ENCODE assay signal across 3 cellular contexts in genomic region chr10:47325303-47326291, GRCh38.
TF ChIP-seq lines count a peak whose summit lies in the region.

No MANE protein-coding gene starts in this region.

TF ChIP-seq in HepG2, 621 proteins besides CTCF, POLR2A, EP300 and RAD21:
- TF ChIP-seq MNT (IDR thresholded peaks at IDR 0.05): peak; percentile 93
- TF ChIP-seq SOX13 (IDR thresholded peaks at IDR 0.05): no peak
- no peak for TF ChIP-seq SOX13 (CRISPR knock-in tag; conservative IDR thresholded peaks at IDR 0.05 in 1 of 2, IDR thresholded peaks at IDR 0.05 in 1 of 2)
- TF ChIP-seq MAFK (conservative IDR thresholded peaks at IDR 0.05 in 1 of 2, IDR thresholded peaks at IDR 0.05 in 1 of 2; ENCODE audit: low read length in 2 of 2): peak; percentile 90 to 95
- no peak for TF ChIP-seq ZMYM4 (CRISPR knock-in tag; IDR thresholded peaks at IDR 0.05)
- TF ChIP-seq ZFP90 (CRISPR knock-in tag; IDR thresholded peaks at IDR 0.05; ENCODE audit: borderline replicate concordance): no peak
- no peak for TF ChIP-seq THRA (CRISPR knock-in tag; IDR thresholded peaks at IDR 0.05; ENCODE audit: borderline replicate concordance)
- TF ChIP-seq ZBTB25 (CRISPR knock-in tag; IDR thresholded peaks at IDR 0.05): no peak
- TF ChIP-seq MAFF (IDR thresholded peaks at IDR 0.05; ENCODE audit: low read depth, low read length): peak; percentile 89
TF ChIP-seq in HepG2: peak in this region for 3.

TF ChIP-seq in SK-N-SH treated with all-trans-retinoic acid at 6 μM for 48 hours, 23 proteins besides CTCF, POLR2A, EP300 and RAD21:
- no peak for TF ChIP-seq TSHZ2 (CRISPR knock-in tag; IDR thresholded peaks at IDR 0.05)
- no peak for TF ChIP-seq TOX (CRISPR knock-in tag; IDR thresholded peaks at IDR 0.05; ENCODE audit: borderline replicate concordance)
- no peak for TF ChIP-seq ARNTL (CRISPR knock-in tag; IDR thresholded peaks at IDR 0.05; ENCODE audit: borderline replicate concordance, low read depth)
- TF ChIP-seq CREB5 (CRISPR knock-in tag; IDR thresholded peaks at IDR 0.05; ENCODE audit: low read depth): no peak
- no peak for TF ChIP-seq ZC3H10 (CRISPR knock-in tag; IDR thresholded peaks at IDR 0.05)
TF ChIP-seq in SK-N-SH treated with all-trans-retinoic acid at 6 μM for 48 hours: peak in this region for 0.

TF ChIP-seq in HEK293T, 16 proteins besides CTCF, POLR2A, EP300 and RAD21:
- TF ChIP-seq HDGF (IDR thresholded peaks at IDR 0.05; ENCODE audit: borderline replicate concordance) (no peak), TARDBP (IDR thresholded peaks at IDR 0.05) (no peak), PKNOX1 (IDR thresholded peaks at IDR 0.05) (no peak), ELF4 (IDR thresholded peaks at IDR 0.05) (no peak), LEF1 (IDR thresholded peaks at IDR 0.05; ENCODE audit: borderline replicate concordance) (no peak), FOXK2 (IDR thresholded peaks at IDR 0.05) (no peak), SUZ12 (IDR thresholded peaks at IDR 0.05) (no peak), SP1 (IDR thresholded peaks at IDR 0.05) (no peak), FOXA1 (IDR thresholded peaks at IDR 0.05) (no peak), ZNF384 (IDR thresholded peaks at IDR 0.05) (no peak), ARNT (IDR thresholded peaks at IDR 0.05) (no peak), NFRKB (IDR thresholded peaks at IDR 0.05) (no peak), BHLHE40 (IDR thresholded peaks at IDR 0.05; ENCODE audit: borderline replicate concordance) (no peak), L3MBTL2 (conservative IDR thresholded peaks at IDR 0.05) (no peak)
